7 cellular contexts compared by ENCODE assay signal in the genomic region with DNA sequence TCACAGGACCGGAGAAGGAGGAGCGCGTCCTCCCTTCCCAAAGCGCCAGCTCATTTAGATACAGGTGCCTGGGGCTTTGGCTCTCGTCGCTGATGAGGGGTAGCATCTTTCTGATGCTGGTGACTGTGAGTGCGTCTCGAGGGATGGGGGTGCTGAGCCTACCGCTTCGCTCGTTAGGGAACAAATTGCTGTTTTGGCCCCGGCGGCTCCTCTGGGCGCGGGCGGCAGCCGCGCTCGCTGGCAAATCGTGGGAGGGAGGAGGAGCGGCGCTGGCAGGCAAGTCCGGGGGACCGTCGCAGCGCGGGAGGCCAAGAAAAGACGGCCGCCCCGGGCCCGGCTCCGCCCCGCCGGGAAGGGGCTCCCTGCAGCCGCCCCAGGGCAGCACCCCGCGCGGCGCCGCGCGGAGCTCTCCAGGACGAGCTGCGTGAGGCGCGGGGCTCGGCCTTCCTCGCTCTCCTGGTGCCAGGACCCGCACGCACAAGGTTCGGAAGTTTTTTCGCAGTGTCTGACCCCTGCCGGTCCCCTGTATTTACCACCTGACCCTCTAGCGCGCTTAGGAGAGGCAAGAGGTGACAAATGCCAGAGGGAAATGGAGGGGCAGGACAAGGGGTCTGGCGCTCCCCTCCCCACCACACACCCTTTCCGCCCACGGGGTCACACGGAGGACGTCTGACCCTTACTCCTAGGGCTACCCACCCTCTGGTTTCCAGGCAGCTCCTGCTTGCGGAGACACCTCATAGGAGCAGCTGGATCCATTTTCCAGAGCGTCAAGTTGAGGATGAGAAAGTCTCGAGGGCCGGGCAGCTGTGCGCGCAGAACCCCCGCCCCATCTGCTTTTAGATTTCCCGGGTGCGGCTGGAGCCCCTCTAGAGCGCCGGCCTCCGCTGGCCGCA. TPM values are rescaled to one million over a fixed set of nuclear protein-coding genes. Genes with fewer than 3 reads are reported as not detected.
DNase-seq lines count a peak whose midpoint lies in the region; ATAC-seq and TF ChIP-seq lines count a peak whose summit lies in the region.

No MANE protein-coding gene starts in this region.

- no peak for TF ChIP-seq CTCF in ascending aorta (IDR thresholded peaks at IDR 0.05)

- no peaks in the 10 kb centered on the region for H3K36me3 ChIP-seq in ascending aorta

- H3K9me3 ChIP-seq in ascending aorta: no peaks in the 10 kb centered on the region

- ATAC-seq in GM19035 (IDR thresholded peaks at IDR 0.05; ENCODE audit: unreplicated experiment) (peak; percentile 13), HG02938 (IDR thresholded peaks at IDR 0.05; ENCODE audit: unreplicated experiment) (no peak)

- intact Hi-C loops in ascending aorta (cut with DNase I): no loop called here

- peaks cover 5% of the 10 kb centered on the region for H3K27me3 ChIP-seq in ascending aorta

- H3K4me3 ChIP-seq in ascending aorta: peak overlapping the region; percentile 51 to 72

- peaks cover 0 to 9% of the 10 kb centered on the region in 2 donors for H3K4me1 ChIP-seq in ascending aorta

- no peak overlapping the region for H3K27ac ChIP-seq in ascending aorta

- DNase-seq in NOMO-1 treated with DMSO at 0.1 percent for 48 hours (lab: John Stamatoyannopoulos, UW; ENCODE audit: unreplicated experiment): peak; percentile 41
- peak in 1 of 2 donors; percentile 63 for DNase-seq in ascending aorta (ENCODE audit: low spot score in 2 of 2)
- DNase-seq in islet precursor cell: peak; percentile 76
- peak; percentile 36 to 51 for DNase-seq in stimulated activated CD4-positive, alpha-beta T cell treated with anti-CD3 and anti-CD28 coated beads, Interleukin-2, amount 100 ng/mL, for 24 hours
- DNase-seq in NCI-H128 (lab: John Stamatoyannopoulos, UW; ENCODE audit: unreplicated experiment): no peak

RNA-seq across cellular contexts. Expression of gene KCNH3, which starts 0.9 kb away (rescaled TPM):
- not detected for total RNA-seq in ascending aorta

RNA-seq across cellular contexts. Expression of gene MCRS1, which starts 30.0 kb away (rescaled TPM):
- total RNA-seq in ascending aorta: 66.8 TPM
